17 cellular contexts compared by ENCODE assay signal in genomic region chr13:113325779-113326178, GRCh38. TPM values are rescaled to one million over a fixed set of nuclear protein-coding genes. Genes with fewer than 3 reads are reported as not detected.
DNase-seq lines count a peak whose midpoint lies in the region; FAIRE-seq and TF ChIP-seq lines count a peak whose summit lies in the region.
"Had no signal": no experiment of that assay in that cellular context is flagged by ENCODE, and none has a peak within 500 bp of the region (broad histone marks: within the 10 kb centered on the region; RNA-seq: fewer than 3 reads in every experiment).

No MANE protein-coding gene starts in this region.

- H3K27me3 Mint-ChIP-seq in endodermal cell (ENCODE audit: insufficient read depth): no peaks in the 10 kb centered on the region
- H3K27me3 Mint-ChIP-seq: CD4-positive, alpha-beta T cell had no signal

- TF ChIP-seq CTCF in endodermal cell (conservative IDR thresholded peaks at IDR 0.05) (no peak), colonic mucosa (IDR thresholded peaks at IDR 0.05) (no peak)

- TF ChIP-seq POLR2A in GM12891 (IDR thresholded peaks at IDR 0.05; ENCODE audit: low read depth, low read length): no peak

- H3K4me1 Mint-ChIP-seq in endodermal cell: no peaks in the 10 kb centered on the region
- H3K4me1 Mint-ChIP-seq: GM23338 had no signal

- H3K36me3 ChIP-seq in H7 (replicated peaks; ENCODE audit: control insufficient read depth, insufficient read depth, low read length): peaks cover 9% of the 10 kb centered on the region
- H3K36me3 ChIP-seq in endodermal cell (ENCODE audit: control insufficient read depth, insufficient read depth, low read length): peaks cover 36% of the 10 kb centered on the region
- peaks cover 5% of the 10 kb centered on the region for H3K36me3 ChIP-seq in colonic mucosa

- intact Hi-C loops in colonic mucosa (cut with DNase I): no loop called here

- no peak overlapping the region for H3K27ac ChIP-seq in endodermal cell (ENCODE audit: low read depth, low read length)
- H3K27ac ChIP-seq in colonic mucosa: no peak overlapping the region

- DNase-seq in GM12891 (ENCODE audit: insufficient read length, low spot score) (no peak), H7 (peak; percentile 62), endodermal cell (no peak), retina (no peak), colonic mucosa (no peak), GM03348 (ENCODE audit: low spot score) (no peak)
- DNase-seq: ACHN; BE2C; C1 segment of cervical spinal cord; Caco-2; CD4-positive, alpha-beta T cell; H9 had no signal

- H3K4me3 Mint-ChIP-seq in endodermal cell: no peak overlapping the region
- H3K4me3 Mint-ChIP-seq: CD4-positive, alpha-beta T cell; GM23338; H9 had no signal

- H3K27ac Mint-ChIP-seq in endodermal cell: peak overlapping the region; percentile 26
- H3K27ac Mint-ChIP-seq: CD4-positive, alpha-beta T cell; GM23338 had no signal

- WGBS in endodermal cell (ENCODE audit: insufficient coverage in 1 of 2, insufficient read length in 1 of 2), 2 experiments: 93 to 96% methylated on average over 14 to 22 of the region's 23 CpGs

- no peaks in the 10 kb centered on the region for H3K9me3 Mint-ChIP-seq in endodermal cell
- H3K9me3 Mint-ChIP-seq: CD4-positive, alpha-beta T cell; GM23338; H9 had no signal

- H3K4me1 ChIP-seq in endodermal cell (ENCODE audit: control insufficient read depth, insufficient read depth, low read length): no peaks in the 10 kb centered on the region
- H3K4me1 ChIP-seq in colonic mucosa: no peaks in the 10 kb centered on the region
- H3K4me1 ChIP-seq: BE2C, Caco-2 had no signal

- H3K9ac ChIP-seq in endodermal cell (ENCODE audit: extremely low read depth, low read length, poor library complexity, severe bottlenecking) (no peak overlapping the region), colonic mucosa (ENCODE audit: low read depth in 2 of 2, low read length in 2 of 2) (no peak overlapping the region)

- no peaks in the 10 kb centered on the region for H3K9me3 ChIP-seq in endodermal cell (ENCODE audit: control insufficient read depth, low read length)
- no peaks in the 10 kb centered on the region for H3K9me3 ChIP-seq in colonic mucosa
- H3K9me3 ChIP-seq: BE2C, Caco-2 had no signal

- H3K27me3 ChIP-seq in H7 (ENCODE audit: control insufficient read depth, insufficient read depth, low read length) (no peaks in the 10 kb centered on the region), endodermal cell (ENCODE audit: control insufficient read depth, insufficient read depth, low read length, poor library complexity, severe bottlenecking) (no peaks in the 10 kb centered on the region), colonic mucosa (no peaks in the 10 kb centered on the region)

- H3K36me3 Mint-ChIP-seq in endodermal cell (ENCODE audit: low read depth): peaks cover 53% of the 10 kb centered on the region

- FAIRE-seq in GM12891 (lab: Jason Lieb, UNC): no peak
- FAIRE-seq: A204.1, D721Med, G401.6, K562 had no signal

- H3K4me3 ChIP-seq in H7 (ENCODE audit: insufficient read depth, low read depth, low read length): no peak overlapping the region
- no peak overlapping the region for H3K4me3 ChIP-seq in endodermal cell (ENCODE audit: low read length)
- H3K4me3 ChIP-seq in colonic mucosa: no peak overlapping the region
- H3K4me3 ChIP-seq: GM23338, K562 had no signal

TF ChIP-seq in GM12891, 5 proteins besides CTCF, POLR2A, EP300 and RAD21:
- TF ChIP-seq TAF1 (IDR thresholded peaks at IDR 0.05; ENCODE audit: low read depth, low read length) (no peak), POLR2AphosphoS5 (IDR thresholded peaks at IDR 0.05; ENCODE audit: low read depth, low read length) (peak; percentile 51; the same call in 1 of the 2 replicates)

RNA-seq across cellular contexts. Expression of gene LAMP1, which starts 28.7 kb away (rescaled TPM):
- 47.7 TPM for polyA plus RNA-seq in GM12891 (2012; ENCODE audit: low read depth, missing spikeins)
- total RNA-seq in H7 (2014; rRNA removed; shearing (Covaris generic)): 98.8 and 106 TPM in 2 replicates
- total RNA-seq in endodermal cell: 100 to 1,000 TPM; 153 to 160 TPM
- polyA plus RNA-seq in endodermal cell (2013, experiment 1 of 2): 103 TPM
- polyA plus RNA-seq in endodermal cell (2013, experiment 2 of 2): 95.8 TPM
- total RNA-seq in colonic mucosa: 100 to 1,000 TPM; 184 to 226 TPM

RNA-seq across cellular contexts. Expression of gene GRTP1, which starts 38.2 kb away (rescaled TPM):
- 0.45 TPM for polyA plus RNA-seq in GM12891 (2012; ENCODE audit: low read depth, missing spikeins)
- total RNA-seq in H7 (2014; rRNA removed; shearing (Covaris generic)): 36.5 and 55.9 TPM in 2 replicates
- 10 to 100 TPM; 31.4 to 35.1 TPM for total RNA-seq in endodermal cell
- 7.6 TPM for polyA plus RNA-seq in endodermal cell (2013, experiment 1 of 2)
- 7.7 TPM for polyA plus RNA-seq in endodermal cell (2013, experiment 2 of 2)
- 10 to 100 TPM; 58.3 to 58.5 TPM for total RNA-seq in colonic mucosa
